ENCODE assay signal across 8 cellular contexts in the genomic region with DNA sequence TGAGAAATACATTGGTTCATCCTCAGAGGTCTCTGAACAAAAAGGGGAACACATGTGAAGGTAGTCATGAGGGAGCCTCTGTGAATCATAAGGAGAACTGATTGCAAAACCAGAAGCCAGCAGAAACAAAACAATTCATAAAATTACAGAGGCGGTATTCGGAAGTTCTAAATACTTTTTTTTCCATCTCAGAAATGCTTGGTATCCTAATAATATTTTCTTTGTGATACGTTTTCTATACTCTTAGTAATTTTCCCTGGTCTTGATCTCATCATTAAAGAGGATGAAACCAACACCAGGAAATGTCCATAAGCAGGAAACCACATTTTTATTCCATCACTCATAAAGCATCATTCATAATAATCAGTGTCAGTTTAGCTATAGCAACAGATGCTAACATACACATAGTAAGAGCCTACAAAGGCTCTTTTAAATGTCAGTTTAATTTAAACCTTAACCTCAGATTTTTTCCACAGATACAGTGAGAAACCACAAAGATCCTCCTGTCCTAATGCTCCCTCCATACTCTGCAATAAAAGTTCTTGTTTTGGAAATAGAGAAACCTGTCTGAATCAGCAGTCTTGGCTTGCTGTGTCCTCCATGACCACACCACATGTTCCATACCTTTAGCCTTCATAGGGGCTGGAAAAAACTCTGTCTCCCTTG. TPM values are rescaled to one million over a fixed set of nuclear protein-coding genes. Genes with fewer than 3 reads are reported as not detected.
A peak's percentile ranks its signal among the peaks of the same experiment; 100 is the strongest.
DNase-seq lines count a peak whose midpoint lies in the region; ATAC-seq lines count a peak whose summit lies in the region.

No MANE protein-coding gene starts in this region.

- H3K4me3 ChIP-seq in skeletal muscle cell (ENCODE audit: low read depth, low read length) = no peak overlapping the region

- peak; percentile 51 for DNase-seq in NCI-H82 treated with DMSO at 0.1 percent for 48 hours (lab: John Stamatoyannopoulos, UW; ENCODE audit: unreplicated experiment)
- no peak for DNase-seq in NCI-H82 (lab: John Stamatoyannopoulos, UW)
- DNase-seq in RKO (ENCODE audit: low spot score) = peak; percentile 7
- peak; percentile 77 for DNase-seq in dermis blood vessel endothelial cell
- DNase-seq in skeletal muscle cell (ENCODE audit: low read depth) = peak; percentile 87
- no peak for DNase-seq in activated effector memory CD4-positive, alpha-beta T cell treated with Interleukin-2 at 50 U/mL for 16 hours
- DNase-seq in NCI-H774 (lab: John Stamatoyannopoulos, UW) = no peak

- ATAC-seq in HG02763 (IDR thresholded peaks at IDR 0.05; ENCODE audit: unreplicated experiment) = peak; percentile 55

RNA-seq across cellular contexts. Expression of a gene that starts 29.2 kb away (rescaled TPM):
- total RNA-seq in dermis blood vessel endothelial cell = 109 and 111 TPM in 2 replicates

Comparison
In these comparisons a context has a peak if more than half of its experiments do, and no peak if none do; other contexts are left out.
1. DNase-seq: peak in NCI-H82 treated with DMSO at 0.1 percent for 48 hours (single experiment), RKO (single experiment), dermis blood vessel endothelial cell (single experiment) and skeletal muscle cell (single experiment); none in NCI-H82 (single experiment), activated effector memory CD4-positive, alpha-beta T cell treated with Interleukin-2 at 50 U/mL for 16 hours (single experiment) and NCI-H774 (single experiment).